In the genomic region with DNA sequence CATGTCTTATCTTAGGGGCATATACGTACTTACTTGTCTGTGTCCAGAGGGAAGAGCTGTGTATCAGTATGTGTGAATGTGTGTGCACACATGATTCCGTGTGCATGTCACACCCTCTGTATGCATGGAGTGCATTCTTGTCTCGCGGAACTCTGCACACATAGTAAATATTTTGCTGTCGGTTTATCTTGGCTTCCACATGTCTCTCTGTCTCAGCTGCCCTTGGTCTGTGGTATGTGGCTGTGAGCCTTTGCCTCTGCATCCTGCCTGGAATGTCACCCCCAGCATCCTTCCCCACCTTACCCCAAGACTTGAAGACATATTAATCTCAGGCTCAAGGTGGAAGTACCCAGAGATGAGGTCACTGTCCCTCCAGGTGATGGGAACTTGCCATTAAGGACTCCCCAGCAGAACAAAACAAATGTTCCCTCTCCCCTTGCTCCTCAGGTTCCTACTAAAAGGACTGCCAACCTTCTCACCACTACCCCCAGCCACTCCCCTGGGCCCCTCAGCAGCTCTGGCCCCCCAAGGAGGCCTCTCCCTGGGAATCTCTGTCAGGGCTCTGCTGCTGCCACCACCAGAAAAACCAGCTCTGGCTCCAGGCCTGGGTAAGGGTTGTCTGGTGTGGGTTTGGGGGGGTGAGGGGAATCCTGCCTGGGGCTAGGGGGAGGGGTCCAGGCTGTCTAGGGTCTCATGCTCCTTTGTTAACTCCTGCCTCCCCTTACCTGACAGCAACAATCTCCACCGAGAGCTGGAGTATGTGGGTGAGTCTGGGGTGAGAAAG, we compare ENCODE assay signal across 15 cellular contexts. TPM values are rescaled to one million over a fixed set of nuclear protein-coding genes. Genes with fewer than 3 reads are reported as not detected.
DNase-seq lines count a peak whose midpoint lies in the region; ATAC-seq, FAIRE-seq and TF ChIP-seq lines count a peak whose summit lies in the region.
"Had no signal": no experiment of that assay in that cellular context is flagged by ENCODE, and none has a peak within 500 bp of the region (broad histone marks: within the 10 kb centered on the region; RNA-seq: fewer than 3 reads in every experiment).

No MANE protein-coding gene starts in this region.

- intact Hi-C loops in HepG2 (cut with micrococcal nuclease; ENCODE audit: unreplicated experiment) (no loop called here), right lobe of liver (cut with DNase I) (no loop called here), lower lobe of right lung (cut with DNase I) (no loop called here), posterior vena cava (cut with DNase I) (no loop called here)

- no peak overlapping the region for H3K9ac ChIP-seq in HepG2 (ENCODE audit: insufficient read depth, low read depth, low read length)

- H3K27ac ChIP-seq in HepG2 (ENCODE audit: extremely low read length, insufficient read depth, low read length) (no peak overlapping the region), right lobe of liver (no peak overlapping the region), lower lobe of right lung (peak overlapping the region; percentile 80), GM23338 (ENCODE audit: low read depth) (no peak overlapping the region)

- peak; percentile 21 for FAIRE-seq in HepG2 (lab: Jason Lieb, UNC)
- FAIRE-seq: A204.1 had no signal

- in situ Hi-C loops in HepG2 (cut with HindIII; ENCODE audit: extremely low pct_ligation_motif_present, low pct_unique_long_range_greater_than_20kb) = no loop called here

- no peaks in the 10 kb centered on the region; the same call in 2 of the 3 replicates for H3K36me3 Mint-ChIP-seq in GM23338 (ENCODE audit: low read depth)
- H3K36me3 Mint-ChIP-seq: immature natural killer cell; naive thymus-derived CD8-positive, alpha-beta T cell had no signal

- 0 out of 3 replicates have a peak, but pooled peaks have one; percentile 8 for ATAC-seq in HepG2
- no peak for ATAC-seq in right lobe of liver
- no peak for ATAC-seq in lower lobe of right lung
- no peak for ATAC-seq in GM23338
- ATAC-seq: naive thymus-derived CD8-positive, alpha-beta T cell had no signal

- H3K27me3 ChIP-seq in HepG2 (ENCODE audit: control insufficient read depth in 1 of 2, insufficient read depth in 2 of 2, low read length in 2 of 2) (peaks cover 3 to 26% of the 10 kb centered on the region in 2 experiments; a peak in 3 of 5 replicates), right lobe of liver (no peaks in the 10 kb centered on the region), lower lobe of right lung (ENCODE audit: low read depth) (no peaks in the 10 kb centered on the region), GM23338 (ENCODE audit: insufficient read depth) (no peaks in the 10 kb centered on the region)
- H3K27me3 ChIP-seq: MG63 had no signal

- H3K4me3 Mint-ChIP-seq in GM23338 = no peak overlapping the region
- H3K4me3 Mint-ChIP-seq: immature natural killer cell; naive thymus-derived CD8-positive, alpha-beta T cell; T-helper 17 cell had no signal

- TF ChIP-seq CTCF in HepG2 (CRISPR knock-in tag; IDR thresholded peaks at IDR 0.05) = no peak
- TF ChIP-seq CTCF in right lobe of liver (IDR thresholded peaks at IDR 0.05) = no peak
- TF ChIP-seq CTCF in choroid plexus epithelial cell (conservative IDR thresholded peaks at IDR 0.05; ENCODE audit: low read depth, low read length) = no peak
- TF ChIP-seq CTCF in lower lobe of right lung (IDR thresholded peaks at IDR 0.05) = no peak
- TF ChIP-seq CTCF in GM23338 (conservative IDR thresholded peaks at IDR 0.05; ENCODE audit: low read depth in 2 of 2) = no peak

- H2AFZ ChIP-seq in HepG2 (ENCODE audit: low read length) = no peak overlapping the region
- H2AFZ ChIP-seq in GM23338 = no peak overlapping the region

- DNase-seq in HepG2 (ENCODE audit: low spot score) (no peak), right lobe of liver (no peak), choroid plexus epithelial cell (ENCODE audit: low read depth) (peak; percentile 67), lower lobe of right lung (no peak), ureter (ENCODE audit: low spot score) (no peak), A172 (ENCODE audit: low spot score) (no peak), posterior vena cava (ENCODE audit: low spot score) (no peak), GM23338 (ENCODE audit: low spot score) (no peak)
- DNase-seq: activated CD4-positive, alpha-beta T cell treated with anti-CD3 and anti-CD28 coated beads for 4 hours; anterior cingulate cortex; immature natural killer cell; naive thymus-derived CD8-positive, alpha-beta T cell; T-helper 17 cell had no signal

- CTCF ChIA-PET in HepG2 (lab: Yijun Ruan, JAX; ENCODE audit: low intra/inter-chr PET ratio, low total read pairs) = no interaction called here

- peaks cover 5% of the 10 kb centered on the region for H3K9me2 ChIP-seq in GM23338 (ENCODE audit: insufficient read depth)

- H3K4me2 ChIP-seq in HepG2 (ENCODE audit: low read depth, low read length) = peak overlapping the region; percentile 49; the same call in 1 of the 2 replicates
- H3K4me2 ChIP-seq in GM23338 = no peak overlapping the region

- H3K4me1 ChIP-seq in HepG2 (ENCODE audit: insufficient read depth, low read length) (peaks cover 38% of the 10 kb centered on the region), right lobe of liver (no peaks in the 10 kb centered on the region), lower lobe of right lung (peaks cover 33% of the 10 kb centered on the region), GM23338 (ENCODE audit: insufficient read depth) (peaks cover 16% of the 10 kb centered on the region)

- H3K9me3 ChIP-seq in HepG2 (ENCODE audit: low read length) = no peaks in the 10 kb centered on the region
- no peaks in the 10 kb centered on the region for H3K9me3 ChIP-seq in right lobe of liver
- no peaks in the 10 kb centered on the region for H3K9me3 ChIP-seq in lower lobe of right lung
- H3K9me3 ChIP-seq: MG63 had no signal

- H4K20me1 ChIP-seq in HepG2 (ENCODE audit: insufficient read depth, low read length) (no peaks in the 10 kb centered on the region), GM23338 (replicated peaks; ENCODE audit: insufficient read depth) (no peaks in the 10 kb centered on the region)

- TF ChIP-seq EP300 in HepG2 (IDR thresholded peaks at IDR 0.05; ENCODE audit: low read depth in 2 of 2, low read length in 2 of 2) (no peak), HepG2 (CRISPR knock-in tag; IDR thresholded peaks at IDR 0.05; ENCODE audit: borderline replicate concordance) (no peak)

- H3K4me3 ChIP-seq in HepG2 (replicated peaks in 1 of 3; ENCODE audit: insufficient read depth in 1 of 3, low read depth in 2 of 3, low read length in 3 of 3) (no peak overlapping the region), right lobe of liver (no peak overlapping the region), choroid plexus epithelial cell (ENCODE audit: low read depth, low read length) (no peak overlapping the region), lower lobe of right lung (no peak overlapping the region), GM23338 (no peak overlapping the region)
- H3K4me3 ChIP-seq: MG63 had no signal

- peaks cover 25% of the 10 kb centered on the region for H3K4me1 Mint-ChIP-seq in GM23338
- H3K4me1 Mint-ChIP-seq: immature natural killer cell had no signal

- H3K27me3 Mint-ChIP-seq in GM23338 (ENCODE audit: insufficient read depth, low read depth, poor library complexity) = peaks cover 12% of the 10 kb centered on the region
- H3K27me3 Mint-ChIP-seq: T-helper 17 cell had no signal

- no peak for TF ChIP-seq RAD21 in HepG2 (CRISPR knock-in tag; IDR thresholded peaks at IDR 0.05)

- H3F3A ChIP-seq in GM23338 (replicated peaks; ENCODE audit: low read depth) = peaks cover 5% of the 10 kb centered on the region; the same call in 1 of the 2 replicates

- 52% methylated on average over 2 of the region's 6 CpGs for WGBS in HepG2 (ENCODE audit: low lambda C conversion rate)
- no CpG with 5 or more reads among the region's 6 CpGs for WGBS in right lobe of liver (ENCODE audit: insufficient coverage, low coverage, low lambda C conversion rate, missing lambda C conversion rate)

- no peaks in the 10 kb centered on the region; the same call in 2 of the 3 replicates for H3K9me3 Mint-ChIP-seq in GM23338
- H3K9me3 Mint-ChIP-seq: immature natural killer cell; naive thymus-derived CD8-positive, alpha-beta T cell had no signal

- H3K36me3 ChIP-seq in HepG2 (replicated peaks in 1 of 2; ENCODE audit: control insufficient read depth in 1 of 2, insufficient read depth in 2 of 2, low read length in 2 of 2) = no peaks in the 10 kb centered on the region
- H3K36me3 ChIP-seq in right lobe of liver = no peaks in the 10 kb centered on the region
- no peaks in the 10 kb centered on the region for H3K36me3 ChIP-seq in lower lobe of right lung
- H3K36me3 ChIP-seq in GM23338 (ENCODE audit: insufficient read depth) = no peaks in the 10 kb centered on the region
- H3K36me3 ChIP-seq: MG63 had no signal

- no TSS peak for BruUV-seq in HepG2 (replicated peaks; lab: Mats Ljungman, UMichigan)

- H3K79me2 ChIP-seq in HepG2 (ENCODE audit: insufficient read depth, low read length) (no peaks in the 10 kb centered on the region), GM23338 (replicated peaks; ENCODE audit: insufficient read depth) (no peaks in the 10 kb centered on the region)

- TF ChIP-seq POLR2A in HepG2 (IDR thresholded peaks at IDR 0.05; ENCODE audit: insufficient read depth in 1 of 2, low read depth in 2 of 2, low read length in 2 of 2) (no peak), right lobe of liver (IDR thresholded peaks at IDR 0.05) (no peak)

- no peak overlapping the region for H3K27ac Mint-ChIP-seq in GM23338
- H3K27ac Mint-ChIP-seq: immature natural killer cell, T-helper 17 cell had no signal

- POLR2A ChIA-PET in HepG2 (lab: Yijun Ruan, JAX) = interaction anchor here (1.9 kb wide), 1 partner anchor 13 kb away, joined by 4 read pairs; no protein-coding TSS in a partner anchor

RNA-seq across cellular contexts. Expression of a gene that starts 5.0 kb away (rescaled TPM):
- total RNA-seq in HepG2 (2016; rRNA removed; fragmentation: Illumina TruSeq; extraction: Trizol) = 12.3 and 12.4 TPM in 2 replicates
- 5.2 and 6.1 TPM in 2 replicates for total RNA-seq in HepG2 (2016; cell fraction: cytosol; rRNA removed; fragmentation: Illumina TruSeq; extraction: Trizol; ENCODE audit: low read depth)
- total RNA-seq in HepG2 (2016; cell fraction: insoluble cytoplasmic fraction; rRNA removed; fragmentation: Illumina TruSeq; extraction: Trizol) = 11.2 and 11.6 TPM in 2 replicates
- total RNA-seq in HepG2 (2016; cell fraction: membrane; rRNA removed; fragmentation: Illumina TruSeq; extraction: Trizol) = 16.6 and 17.2 TPM in 2 replicates
- 7.8 and 11.8 TPM in 2 replicates for total RNA-seq in HepG2 (2016; cell fraction: nucleus; rRNA removed; fragmentation: Illumina TruSeq; extraction: Trizol)
- 5.9 and 9.2 TPM in 2 replicates for polyA plus RNA-seq in HepG2 (2011; rRNA removed)
- polyA plus RNA-seq in HepG2 (2011; cell fraction: cytosol; rRNA removed) = 7.8 and 14.6 TPM in 2 replicates
- polyA plus RNA-seq in HepG2 (2011; cell fraction: nucleus; rRNA removed) = 5.3 and 7.3 TPM in 2 replicates
- 4.5 and 7.4 TPM in 2 replicates for polyA plus RNA-seq in HepG2 (2012)
- 3.2 and 3.6 TPM in 2 replicates for polyA plus RNA-seq in HepG2 (2016; cell fraction: cytosol; fragmentation: Illumina TruSeq; extraction: Trizol; ENCODE audit: low read depth)
- 8.1 and 8.9 TPM in 2 replicates for polyA plus RNA-seq in HepG2 (2016; cell fraction: insoluble cytoplasmic fraction; fragmentation: Illumina TruSeq; extraction: Trizol; ENCODE audit: low read depth)
- 8.1 and 9.9 TPM in 2 replicates for polyA plus RNA-seq in HepG2 (2016; cell fraction: membrane; fragmentation: Illumina TruSeq; extraction: Trizol; ENCODE audit: low read depth)
- 10.0 and 12.0 TPM in 2 replicates for polyA plus RNA-seq in HepG2 (2016; cell fraction: nucleus; fragmentation: Illumina TruSeq; extraction: Trizol; ENCODE audit: insufficient read depth, low read depth)
- 0.30 and 21.8 TPM in 2 replicates for polyA minus RNA-seq in HepG2 (2011; rRNA and poly(A)+ RNA removed; ENCODE audit: low replicate concordance)
- 1.8 and 6.0 TPM in 2 replicates for polyA minus RNA-seq in HepG2 (2011; cell fraction: cytosol; rRNA and poly(A)+ RNA removed)
- 5.8 and 10.3 TPM in 2 replicates for polyA minus RNA-seq in HepG2 (2011; cell fraction: nucleus; rRNA and poly(A)+ RNA removed)
- total RNA-seq in right lobe of liver = not detected
- 6.2 TPM for total RNA-seq in lower lobe of right lung
- total RNA-seq in ureter = 75.6 TPM
- 1.6 and 2.2 TPM in 2 replicates for total RNA-seq in A172 (2014; rRNA removed; shearing (Covaris generic))
- total RNA-seq in posterior vena cava = under 1 TPM in 1 of 2 donors, not detected in 1; 0.19 TPM
- not detected in 2 replicates for total RNA-seq in GM23338 (2014; rRNA removed; shearing (Covaris generic))
- polyA plus RNA-seq in GM23338 (2016; fragmentation: Nextera tagmentation; extraction: Ambion mirVana) = 0.16 and 0.42 TPM in 2 replicates
- total RNA-seq: naive thymus-derived CD8-positive, alpha-beta T cell; T-helper 17 cell had no signal
- polyA plus RNA-seq: immature natural killer cell; naive thymus-derived CD8-positive, alpha-beta T cell had no signal

RNA-seq across cellular contexts. Expression of a gene that starts 13.8 kb away (rescaled TPM):
- total RNA-seq in HepG2 (2016; rRNA removed; fragmentation: Illumina TruSeq; extraction: Trizol) (2.9 and 4.0 TPM in 2 replicates), right lobe of liver (1 to 10 TPM; 1.4 to 6.8 (median 2.9) TPM), lower lobe of right lung (7.2 TPM), ureter (13.0 TPM), posterior vena cava (1 to 10 TPM; 2.4 to 4.2 TPM)
- 3.2 and 6.6 TPM in 2 replicates for total RNA-seq in HepG2 (2016; cell fraction: cytosol; rRNA removed; fragmentation: Illumina TruSeq; extraction: Trizol; ENCODE audit: low read depth)
- total RNA-seq in HepG2 (2016; cell fraction: insoluble cytoplasmic fraction; rRNA removed; fragmentation: Illumina TruSeq; extraction: Trizol) = 3.0 and 3.4 TPM in 2 replicates
- 4.4 and 4.5 TPM in 2 replicates for total RNA-seq in HepG2 (2016; cell fraction: membrane; rRNA removed; fragmentation: Illumina TruSeq; extraction: Trizol)
- total RNA-seq in HepG2 (2016; cell fraction: nucleus; rRNA removed; fragmentation: Illumina TruSeq; extraction: Trizol) = 1.6 and 2.4 TPM in 2 replicates
- polyA plus RNA-seq in HepG2 (2011; rRNA removed) (2.6 and 2.9 TPM in 2 replicates), GM23338 (2016; fragmentation: Nextera tagmentation; extraction: Ambion mirVana) (6.6 and 7.2 TPM in 2 replicates)
- polyA plus RNA-seq in HepG2 (2011; cell fraction: cytosol; rRNA removed) = 2.1 and 2.2 TPM in 2 replicates
- polyA plus RNA-seq in HepG2 (2011; cell fraction: nucleus; rRNA removed) = 3.6 and 5.0 TPM in 2 replicates
- polyA plus RNA-seq in HepG2 (2012) = 1.2 and 1.6 TPM in 2 replicates
- polyA plus RNA-seq in HepG2 (2016; cell fraction: cytosol; fragmentation: Illumina TruSeq; extraction: Trizol; ENCODE audit: low read depth) = 3.9 and 4.2 TPM in 2 replicates
- polyA plus RNA-seq in HepG2 (2016; cell fraction: insoluble cytoplasmic fraction; fragmentation: Illumina TruSeq; extraction: Trizol; ENCODE audit: low read depth) = 2.9 and 3.2 TPM in 2 replicates
- polyA plus RNA-seq in HepG2 (2016; cell fraction: membrane; fragmentation: Illumina TruSeq; extraction: Trizol; ENCODE audit: low read depth) = 3.3 and 4.6 TPM in 2 replicates
- polyA plus RNA-seq in HepG2 (2016; cell fraction: nucleus; fragmentation: Illumina TruSeq; extraction: Trizol; ENCODE audit: insufficient read depth, low read depth) = 2.6 and 3.4 TPM in 2 replicates
- 0.22 and 1.7 TPM in 2 replicates for polyA minus RNA-seq in HepG2 (2011; rRNA and poly(A)+ RNA removed; ENCODE audit: low replicate concordance)
- polyA minus RNA-seq in HepG2 (2011; cell fraction: cytosol; rRNA and poly(A)+ RNA removed) = 0.88 TPM in 1 of 2 replicates, not detected in the other
- polyA minus RNA-seq in HepG2 (2011; cell fraction: nucleus; rRNA and poly(A)+ RNA removed) = not detected in 2 replicates
- 3.8 and 4.0 TPM in 2 replicates for total RNA-seq in A172 (2014; rRNA removed; shearing (Covaris generic))
- 5.6 and 6.3 TPM in 2 replicates for total RNA-seq in GM23338 (2014; rRNA removed; shearing (Covaris generic))

RNA-seq across cellular contexts. Expression of a gene that starts 14.7 kb away (rescaled TPM):
- total RNA-seq in HepG2 (2016; rRNA removed; fragmentation: Illumina TruSeq; extraction: Trizol) = 0.20 TPM in 1 of 2 replicates, not detected in the other
- not detected in 2 replicates for total RNA-seq in HepG2 (2016; cell fraction: cytosol; rRNA removed; fragmentation: Illumina TruSeq; extraction: Trizol; ENCODE audit: low read depth)
- total RNA-seq in HepG2 (2016; cell fraction: insoluble cytoplasmic fraction; rRNA removed; fragmentation: Illumina TruSeq; extraction: Trizol) = 0.07 and 0.37 TPM in 2 replicates
- not detected in 2 replicates for total RNA-seq in HepG2 (2016; cell fraction: membrane; rRNA removed; fragmentation: Illumina TruSeq; extraction: Trizol)
- 0.16 and 0.34 TPM in 2 replicates for total RNA-seq in HepG2 (2016; cell fraction: nucleus; rRNA removed; fragmentation: Illumina TruSeq; extraction: Trizol)
- 0.13 and 0.17 TPM in 2 replicates for polyA plus RNA-seq in HepG2 (2011; rRNA removed)
- 0.04 and 0.05 TPM in 2 replicates for polyA plus RNA-seq in HepG2 (2011; cell fraction: cytosol; rRNA removed)
- 0.61 and 0.68 TPM in 2 replicates for polyA plus RNA-seq in HepG2 (2011; cell fraction: nucleus; rRNA removed)
- polyA plus RNA-seq in HepG2 (2012) = 0.16 and 0.21 TPM in 2 replicates
- 0.03 TPM in 1 of 2 replicates, not detected in the other for polyA plus RNA-seq in HepG2 (2016; cell fraction: cytosol; fragmentation: Illumina TruSeq; extraction: Trizol; ENCODE audit: low read depth)
- 0.07 and 0.09 TPM in 2 replicates for polyA plus RNA-seq in HepG2 (2016; cell fraction: insoluble cytoplasmic fraction; fragmentation: Illumina TruSeq; extraction: Trizol; ENCODE audit: low read depth)
- 0.03 and 0.05 TPM in 2 replicates for polyA plus RNA-seq in HepG2 (2016; cell fraction: membrane; fragmentation: Illumina TruSeq; extraction: Trizol; ENCODE audit: low read depth)
- polyA plus RNA-seq in HepG2 (2016; cell fraction: nucleus; fragmentation: Illumina TruSeq; extraction: Trizol; ENCODE audit: insufficient read depth, low read depth) = 0.46 and 0.75 TPM in 2 replicates
- 0.02 and 0.09 TPM in 2 replicates for polyA minus RNA-seq in HepG2 (2011; rRNA and poly(A)+ RNA removed; ENCODE audit: low replicate concordance)
- not detected in 2 replicates for polyA minus RNA-seq in HepG2 (2011; cell fraction: cytosol; rRNA and poly(A)+ RNA removed)
- 0.13 and 1.2 TPM in 2 replicates for polyA minus RNA-seq in HepG2 (2011; cell fraction: nucleus; rRNA and poly(A)+ RNA removed)
- total RNA-seq in right lobe of liver = 1 to 10 TPM; 2.8 to 7.4 (median 3.6) TPM
- 63.7 TPM for total RNA-seq in lower lobe of right lung
- total RNA-seq in ureter = 12.1 TPM
- 0.07 and 0.38 TPM in 2 replicates for total RNA-seq in A172 (2014; rRNA removed; shearing (Covaris generic))
- 10 to 100 TPM; 10.5 to 15.2 TPM for total RNA-seq in posterior vena cava
- total RNA-seq in GM23338 (2014; rRNA removed; shearing (Covaris generic)) = 0.19 TPM in 1 of 2 replicates, not detected in the other
- polyA plus RNA-seq in GM23338 (2016; fragmentation: Nextera tagmentation; extraction: Ambion mirVana) = 0.45 and 1.0 TPM in 2 replicates

RNA-seq across cellular contexts. Expression of a gene that starts 33.4 kb away (rescaled TPM):
- total RNA-seq in HepG2 (2016; rRNA removed; fragmentation: Illumina TruSeq; extraction: Trizol) (63.6 and 90.3 TPM in 2 replicates), right lobe of liver (10 to 100 TPM; 16.6 to 37.5 (median 25.8) TPM), lower lobe of right lung (46.2 TPM), ureter (39.2 TPM), posterior vena cava (10 to 100 TPM; 35.8 to 43.6 TPM)
- 42.8 and 47.2 TPM in 2 replicates for total RNA-seq in HepG2 (2016; cell fraction: cytosol; rRNA removed; fragmentation: Illumina TruSeq; extraction: Trizol; ENCODE audit: low read depth)
- 69.1 and 94.1 TPM in 2 replicates for total RNA-seq in HepG2 (2016; cell fraction: insoluble cytoplasmic fraction; rRNA removed; fragmentation: Illumina TruSeq; extraction: Trizol)
- 38.8 and 43.9 TPM in 2 replicates for total RNA-seq in HepG2 (2016; cell fraction: membrane; rRNA removed; fragmentation: Illumina TruSeq; extraction: Trizol)
- total RNA-seq in HepG2 (2016; cell fraction: nucleus; rRNA removed; fragmentation: Illumina TruSeq; extraction: Trizol) = 22.5 and 26.3 TPM in 2 replicates
- polyA plus RNA-seq in HepG2 (2011; rRNA removed) (51.0 and 62.6 TPM in 2 replicates), GM23338 (2016; fragmentation: Nextera tagmentation; extraction: Ambion mirVana) (352 and 395 TPM in 2 replicates)
- 106 and 118 TPM in 2 replicates for polyA plus RNA-seq in HepG2 (2011; cell fraction: cytosol; rRNA removed)
- 15.6 and 18.7 TPM in 2 replicates for polyA plus RNA-seq in HepG2 (2011; cell fraction: nucleus; rRNA removed)
- 89.3 and 89.5 TPM in 2 replicates for polyA plus RNA-seq in HepG2 (2012)
- polyA plus RNA-seq in HepG2 (2016; cell fraction: cytosol; fragmentation: Illumina TruSeq; extraction: Trizol; ENCODE audit: low read depth) = 34.9 and 42.4 TPM in 2 replicates
- 172 and 184 TPM in 2 replicates for polyA plus RNA-seq in HepG2 (2016; cell fraction: insoluble cytoplasmic fraction; fragmentation: Illumina TruSeq; extraction: Trizol; ENCODE audit: low read depth)
- polyA plus RNA-seq in HepG2 (2016; cell fraction: membrane; fragmentation: Illumina TruSeq; extraction: Trizol; ENCODE audit: low read depth) = 42.5 and 42.9 TPM in 2 replicates
- polyA plus RNA-seq in HepG2 (2016; cell fraction: nucleus; fragmentation: Illumina TruSeq; extraction: Trizol; ENCODE audit: insufficient read depth, low read depth) = 86.6 and 87.7 TPM in 2 replicates
- 5.2 and 9.4 TPM in 2 replicates for polyA minus RNA-seq in HepG2 (2011; rRNA and poly(A)+ RNA removed; ENCODE audit: low replicate concordance)
- polyA minus RNA-seq in HepG2 (2011; cell fraction: cytosol; rRNA and poly(A)+ RNA removed) = 13.5 and 14.1 TPM in 2 replicates
- polyA minus RNA-seq in HepG2 (2011; cell fraction: nucleus; rRNA and poly(A)+ RNA removed) = 6.7 and 7.2 TPM in 2 replicates
- total RNA-seq in A172 (2014; rRNA removed; shearing (Covaris generic)) = 197 and 218 TPM in 2 replicates
- total RNA-seq in GM23338 (2014; rRNA removed; shearing (Covaris generic)) = 19.7 and 45.6 TPM in 2 replicates

RNA-seq across cellular contexts. Expression of a gene that starts 33.5 kb away (rescaled TPM):
- 30.0 and 31.0 TPM in 2 replicates for total RNA-seq in HepG2 (2016; rRNA removed; fragmentation: Illumina TruSeq; extraction: Trizol)
- total RNA-seq in HepG2 (2016; cell fraction: cytosol; rRNA removed; fragmentation: Illumina TruSeq; extraction: Trizol; ENCODE audit: low read depth) = 7.1 and 7.8 TPM in 2 replicates
- 27.7 and 32.6 TPM in 2 replicates for total RNA-seq in HepG2 (2016; cell fraction: insoluble cytoplasmic fraction; rRNA removed; fragmentation: Illumina TruSeq; extraction: Trizol)
- total RNA-seq in HepG2 (2016; cell fraction: membrane; rRNA removed; fragmentation: Illumina TruSeq; extraction: Trizol) = 12.3 and 13.2 TPM in 2 replicates
- total RNA-seq in HepG2 (2016; cell fraction: nucleus; rRNA removed; fragmentation: Illumina TruSeq; extraction: Trizol) = 29.0 and 31.9 TPM in 2 replicates
- polyA plus RNA-seq in HepG2 (2011; rRNA removed) = 22.7 and 29.2 TPM in 2 replicates
- 20.1 and 24.6 TPM in 2 replicates for polyA plus RNA-seq in HepG2 (2011; cell fraction: cytosol; rRNA removed)
- polyA plus RNA-seq in HepG2 (2011; cell fraction: nucleus; rRNA removed) = 86.9 and 94.3 TPM in 2 replicates
- 28.0 and 30.9 TPM in 2 replicates for polyA plus RNA-seq in HepG2 (2012)
- 7.2 and 7.6 TPM in 2 replicates for polyA plus RNA-seq in HepG2 (2016; cell fraction: cytosol; fragmentation: Illumina TruSeq; extraction: Trizol; ENCODE audit: low read depth)
- polyA plus RNA-seq in HepG2 (2016; cell fraction: insoluble cytoplasmic fraction; fragmentation: Illumina TruSeq; extraction: Trizol; ENCODE audit: low read depth) = 35.3 and 36.4 TPM in 2 replicates
- 8.8 and 9.8 TPM in 2 replicates for polyA plus RNA-seq in HepG2 (2016; cell fraction: membrane; fragmentation: Illumina TruSeq; extraction: Trizol; ENCODE audit: low read depth)
- 46.7 and 52.4 TPM in 2 replicates for polyA plus RNA-seq in HepG2 (2016; cell fraction: nucleus; fragmentation: Illumina TruSeq; extraction: Trizol; ENCODE audit: insufficient read depth, low read depth)
- 42.0 and 54.5 TPM in 2 replicates for polyA minus RNA-seq in HepG2 (2011; rRNA and poly(A)+ RNA removed; ENCODE audit: low replicate concordance)
- polyA minus RNA-seq in HepG2 (2011; cell fraction: cytosol; rRNA and poly(A)+ RNA removed) = 9.2 and 9.4 TPM in 2 replicates
- 23.0 and 26.6 TPM in 2 replicates for polyA minus RNA-seq in HepG2 (2011; cell fraction: nucleus; rRNA and poly(A)+ RNA removed)
- 10 to 100 TPM; 36.9 to 67.8 (median 45.8) TPM for total RNA-seq in right lobe of liver
- total RNA-seq in lower lobe of right lung = 43.6 TPM
- 34.7 TPM for total RNA-seq in ureter
- 26.8 and 27.8 TPM in 2 replicates for total RNA-seq in A172 (2014; rRNA removed; shearing (Covaris generic))
- total RNA-seq in posterior vena cava = 10 to 100 TPM; 23.7 to 29.6 TPM
- total RNA-seq in GM23338 (2014; rRNA removed; shearing (Covaris generic)) = 29.7 and 35.9 TPM in 2 replicates
- polyA plus RNA-seq in GM23338 (2016; fragmentation: Nextera tagmentation; extraction: Ambion mirVana) = 38.0 and 43.0 TPM in 2 replicates
